In genomic region chr1:108316545-108316944, GRCh38 we compare ENCODE assay signal across 13 cellular contexts.
A peak's percentile ranks its signal among the peaks of the same experiment; 100 is the strongest.
DNase-seq lines count a peak whose midpoint lies in the region; ATAC-seq and TF ChIP-seq lines count a peak whose summit lies in the region.
"Had no signal": no experiment of that assay in that cellular context is flagged by ENCODE, and none has a peak within 500 bp of the region (broad histone marks: within the 10 kb centered on the region; RNA-seq: fewer than 3 reads in every experiment).

No MANE protein-coding gene starts in this region.

- H3K4me1 ChIP-seq in A673 (ENCODE audit: insufficient read depth, low read length, poor library complexity, severe bottlenecking) (no peaks in the 10 kb centered on the region), GM23338 (ENCODE audit: insufficient read depth) (no peaks in the 10 kb centered on the region), SK-N-SH (ENCODE audit: control insufficient read depth in 1 of 2, insufficient read depth in 2 of 2, low read depth in 1 of 2, low read length in 1 of 2) (no peaks in the 10 kb centered on the region), hepatocyte (ENCODE audit: insufficient read depth) (no peaks in the 10 kb centered on the region)
- H3K4me1 ChIP-seq: left ventricle myocardium inferior, psoas muscle had no signal

- peak; percentile 38; the same call in 1 of the 2 replicates for TF ChIP-seq RAD21 in SK-N-SH (IDR thresholded peaks at IDR 0.05; ENCODE audit: low read length)

- 0% methylated on average over 1 of the region's 1 CpG for WGBS in SK-N-SH (ENCODE audit: low lambda C conversion rate)
- WGBS in hepatocyte (ENCODE audit: low lambda C conversion rate, missing lambda C conversion rate) = 39% methylated on average over 1 of the region's 1 CpG

- no peaks in the 10 kb centered on the region for H3F3A ChIP-seq in GM23338 (replicated peaks; ENCODE audit: low read depth)
- H3F3A ChIP-seq in SK-N-SH (replicated peaks; ENCODE audit: insufficient read depth) = no peaks in the 10 kb centered on the region

- DNase-seq in A673 (ENCODE audit: low spot score) (peak; percentile 15), GM23338 (ENCODE audit: low spot score) (peak; percentile 61), SK-N-SH (no peak), hepatocyte (ENCODE audit: low spot score) (no peak), Ammon's horn (ENCODE audit: low spot score) (no peak), NCI-H1417 treated with DMSO at 0.1 percent for 48 hours (lab: John Stamatoyannopoulos, UW) (no peak)
- DNase-seq: activated CD4-positive, CD25-positive, alpha-beta regulatory T cell treated with anti-CD3 and anti-CD28 coated beads, Interleukin-2, amount 50 U/mL, for 72 hours; activated naive CD4-positive, alpha-beta T cell treated with Interleukin-2 at 50 U/mL for 16 hours; COR-L47; left ventricle myocardium inferior; psoas muscle had no signal

- no peak overlapping the region for H3K4me3 Mint-ChIP-seq in GM23338

- no peaks in the 10 kb centered on the region for H3K36me3 ChIP-seq in A673 (ENCODE audit: insufficient read depth, low read length, poor library complexity, severe bottlenecking)
- no peaks in the 10 kb centered on the region for H3K36me3 ChIP-seq in GM23338 (ENCODE audit: insufficient read depth)
- H3K36me3 ChIP-seq in SK-N-SH (replicated peaks in 1 of 2; ENCODE audit: control insufficient read depth in 1 of 2, insufficient read depth in 2 of 2, low read length in 1 of 2) = no peaks in the 10 kb centered on the region
- H3K36me3 ChIP-seq in hepatocyte (replicated peaks; ENCODE audit: insufficient read depth, low read depth) = no peaks in the 10 kb centered on the region
- H3K36me3 ChIP-seq: left ventricle myocardium inferior had no signal

- intact Hi-C loops in A673 (cut with micrococcal nuclease; ENCODE audit: unreplicated experiment) = no loop called here

- TF ChIP-seq EP300 in SK-N-SH (IDR thresholded peaks at IDR 0.05; ENCODE audit: borderline replicate concordance in 1 of 2, low read depth in 1 of 2, low read length in 1 of 2) = no peak

- H3K4me2 ChIP-seq in GM23338 = no peak overlapping the region
- H3K4me2 ChIP-seq in SK-N-SH = no peak overlapping the region
- H3K4me2 ChIP-seq in hepatocyte = no peak overlapping the region

- no peaks in the 10 kb centered on the region for H3K9me3 Mint-ChIP-seq in GM23338

- H3K27me3 ChIP-seq in A673 (replicated peaks; ENCODE audit: insufficient read depth, low read depth, low read length, poor library complexity) = peaks cover 41% of the 10 kb centered on the region
- H3K27me3 ChIP-seq in GM23338 (ENCODE audit: insufficient read depth) = no peaks in the 10 kb centered on the region
- 0 out of 2 replicates have a peak, but pooled peaks cover 3% of the 10 kb centered on the region for H3K27me3 ChIP-seq in SK-N-SH (ENCODE audit: insufficient read depth)
- H3K27me3 ChIP-seq in hepatocyte = no peaks in the 10 kb centered on the region

- BruUV-seq in A673 (replicated peaks; lab: Mats Ljungman, UMichigan) = no TSS peak

- no peaks in the 10 kb centered on the region for H3K36me3 Mint-ChIP-seq in GM23338 (ENCODE audit: low read depth)

- H3K27ac ChIP-seq in A673 (ENCODE audit: low read depth, low read length, poor library complexity, severe bottlenecking) = no peak overlapping the region
- no peak overlapping the region for H3K27ac ChIP-seq in GM23338 (ENCODE audit: low read depth)
- H3K27ac ChIP-seq in SK-N-SH (ENCODE audit: low read depth in 2 of 2, low read length in 1 of 2) = no peak overlapping the region
- no peak overlapping the region for H3K27ac ChIP-seq in hepatocyte
- H3K27ac ChIP-seq: left ventricle myocardium inferior, psoas muscle had no signal

- H3K79me2 ChIP-seq in GM23338 (replicated peaks; ENCODE audit: insufficient read depth) (no peaks in the 10 kb centered on the region), SK-N-SH (ENCODE audit: insufficient read depth) (no peaks in the 10 kb centered on the region), hepatocyte (no peaks in the 10 kb centered on the region)

- H3K4me1 Mint-ChIP-seq in GM23338 = no peaks in the 10 kb centered on the region

- H3K9me3 ChIP-seq in A673 (ENCODE audit: low read depth, low read length, poor library complexity, severe bottlenecking) = no peaks in the 10 kb centered on the region
- H3K9me3 ChIP-seq in SK-N-SH = no peaks in the 10 kb centered on the region
- H3K9me3 ChIP-seq in hepatocyte (ENCODE audit: low read depth) = no peaks in the 10 kb centered on the region
- H3K9me3 ChIP-seq: left ventricle myocardium inferior, psoas muscle had no signal

- H3K9ac ChIP-seq in SK-N-SH = no peak overlapping the region

- ATAC-seq in GM23338 (peak; percentile 58), HG02610 (IDR thresholded peaks at IDR 0.05; ENCODE audit: unreplicated experiment) (no peak), HG03442 (IDR thresholded peaks at IDR 0.05; ENCODE audit: unreplicated experiment) (no peak)
- ATAC-seq: psoas muscle had no signal

- H4K20me1 ChIP-seq in GM23338 (replicated peaks; ENCODE audit: insufficient read depth) (no peaks in the 10 kb centered on the region), SK-N-SH (ENCODE audit: insufficient read depth) (no peaks in the 10 kb centered on the region), hepatocyte (ENCODE audit: insufficient read depth, poor library complexity, severe bottlenecking) (no peaks in the 10 kb centered on the region)

- H3K4me3 ChIP-seq in A673 (ENCODE audit: low read depth, low read length, poor library complexity, severe bottlenecking) (no peak overlapping the region), GM23338 (no peak overlapping the region), SK-N-SH (ENCODE audit: low read depth in 2 of 2, low read length in 1 of 2) (no peak overlapping the region), hepatocyte (no peak overlapping the region)
- H3K4me3 ChIP-seq: left ventricle myocardium inferior, psoas muscle had no signal

- H3K27me3 Mint-ChIP-seq in GM23338 (ENCODE audit: insufficient read depth, low read depth, poor library complexity) = no peaks in the 10 kb centered on the region

- H3K27ac Mint-ChIP-seq in GM23338 = no peak overlapping the region

- CTCF ChIA-PET in A673 (lab: Charles Lee) (interaction anchor here (0.7 to 1.0 kb wide), 2 partner anchors 185 to 327 kb away, joined by 5 to 12 read pairs; no protein-coding TSS in a partner anchor), SK-N-SH (lab: Yijun Ruan, JAX) (interaction anchor here (1.0 to 1.9 kb wide), 6 partner anchors 11 to 535 kb away, joined by 3 to 9 read pairs (median 4); no protein-coding TSS in a partner anchor)

- POLR2A ChIA-PET in A673 (lab: Charles Lee; ENCODE audit: low non-redundant PET) (no interaction called here), SK-N-SH (lab: Yijun Ruan, JAX) (no interaction called here)

- H3K9me2 ChIP-seq in GM23338 (ENCODE audit: insufficient read depth) = no peaks in the 10 kb centered on the region
- no peaks in the 10 kb centered on the region for H3K9me2 ChIP-seq in SK-N-SH
- no peaks in the 10 kb centered on the region for H3K9me2 ChIP-seq in hepatocyte (replicated peaks; ENCODE audit: insufficient read depth)

- peak; percentile 47 for TF ChIP-seq CTCF in A673 (conservative IDR thresholded peaks at IDR 0.05; ENCODE audit: low read depth, low read length)
- TF ChIP-seq CTCF in GM23338 (conservative IDR thresholded peaks at IDR 0.05; ENCODE audit: low read depth in 2 of 2) = peak; percentile 59 to 67
- TF ChIP-seq CTCF in SK-N-SH (IDR thresholded peaks at IDR 0.05) = peak; percentile 52
- peak; percentile 28 for TF ChIP-seq CTCF in hepatocyte (IDR thresholded peaks at IDR 0.05; ENCODE audit: poor library complexity)

- H2AFZ ChIP-seq in GM23338 = no peak overlapping the region
- no peak overlapping the region for H2AFZ ChIP-seq in SK-N-SH (ENCODE audit: low read depth)
- H2AFZ ChIP-seq in hepatocyte = no peak overlapping the region

TF ChIP-seq in SK-N-SH, 30 proteins besides CTCF, POLR2A, EP300 and RAD21:
- no peak for TF ChIP-seq TCF12 (IDR thresholded peaks at IDR 0.05)
- peak; percentile 32; the same call in 1 of the 2 replicates for TF ChIP-seq SMC3 (IDR thresholded peaks at IDR 0.05; ENCODE audit: low read depth, low read length)
- no peak for TF ChIP-seq TEAD4 (IDR thresholded peaks at IDR 0.05; ENCODE audit: borderline replicate concordance, insufficient read depth)

Comparison
In these comparisons a context has a peak if more than half of its experiments do, and no peak if none do; other contexts are left out.
1. DNase-seq: peak in A673 (single experiment) and GM23338 (single experiment); none in SK-N-SH (single experiment), hepatocyte (single experiment), Ammon's horn (single experiment) and NCI-H1417 treated with DMSO at 0.1 percent for 48 hours (single experiment).
2. Peak in every context shown above with its lines, with median percentiles within 50 percentile points of each other: CTCF ChIP-seq.